In genomic region chr12:95538656-95539055, GRCh38 we compare ENCODE assay signal across 24 cellular contexts. TPM values are rescaled to one million over a fixed set of nuclear protein-coding genes. Genes with fewer than 3 reads are reported as not detected.
DNase-seq lines count a peak whose midpoint lies in the region; ATAC-seq and TF ChIP-seq lines count a peak whose summit lies in the region.
"Had no signal": no experiment of that assay in that cellular context is flagged by ENCODE, and none has a peak within 500 bp of the region (broad histone marks: within the 10 kb centered on the region; RNA-seq: fewer than 3 reads in every experiment).

No MANE protein-coding gene starts in this region.

- intact Hi-C loops in left colon (cut with DNase I, micrococcal nuclease) (loop anchor here in 1 of 2 donors (10.0 kb wide), 1 partner anchor 324 kb away; the partner anchor contains the start of genes FGD6 and VEZT), left lung (cut with DNase I) (no loop called here)
- intact Hi-C loops in activated CD4-positive, alpha-beta T cell treated with anti-CD3 and anti-CD28 coated beads, Interleukin-2, amount 10 ng/mL, durations not matched to agents 24 days and 14 days (cut with micrococcal nuclease): loop anchor here (10.0 kb wide), 1 partner anchor 934 kb away; no protein-coding TSS in a partner anchor

- H3K9me3 ChIP-seq in HUES6 (ENCODE audit: control insufficient read depth, insufficient read depth, low read depth, low read length) (no peaks in the 10 kb centered on the region), endodermal cell (ENCODE audit: control insufficient read depth, low read length) (no peaks in the 10 kb centered on the region), neural cell (ENCODE audit: low read length) (no peaks in the 10 kb centered on the region), left lung (no peaks in the 10 kb centered on the region)

- H3K4me3 ChIP-seq in GM23338 (peak overlapping the region; percentile 14), HUES6 (ENCODE audit: low read depth, low read length) (peak overlapping the region; percentile 14), endodermal cell (ENCODE audit: low read length) (no peak overlapping the region), neural cell (ENCODE audit: low read length) (no peak overlapping the region), left lung (no peak overlapping the region)
- H3K4me3 ChIP-seq: K562, PC-9, SK-N-MC had no signal

- H3K36me3 Mint-ChIP-seq in GM23338 (ENCODE audit: low read depth) (peaks cover 59% of the 10 kb centered on the region), endodermal cell (ENCODE audit: low read depth) (peaks cover 2% of the 10 kb centered on the region)
- no peaks in the 10 kb centered on the region for H3K36me3 Mint-ChIP-seq in activated CD4-positive, alpha-beta T cell treated with anti-CD3 and anti-CD28 coated beads, Interleukin-2, amount 10 ng/mL, durations not matched to agents 24 days and 14 days (ENCODE audit: low read depth)

- H3K27me3 Mint-ChIP-seq in GM23338 (ENCODE audit: insufficient read depth, low read depth, poor library complexity) (peaks cover 13% of the 10 kb centered on the region), endodermal cell (ENCODE audit: insufficient read depth) (peaks cover 9% of the 10 kb centered on the region)
- H3K27me3 Mint-ChIP-seq in activated CD4-positive, alpha-beta T cell treated with anti-CD3 and anti-CD28 coated beads, Interleukin-2, amount 10 ng/mL, durations not matched to agents 24 days and 14 days: no peaks in the 10 kb centered on the region

- no peak for TF ChIP-seq CTCF in GM23338 (conservative IDR thresholded peaks at IDR 0.05; ENCODE audit: low read depth in 2 of 2)
- TF ChIP-seq CTCF in endodermal cell (conservative IDR thresholded peaks at IDR 0.05): no peak
- TF ChIP-seq CTCF in neural cell (IDR thresholded peaks at IDR 0.05; ENCODE audit: poor library complexity, severe bottlenecking): no peak
- TF ChIP-seq CTCF in left lung (IDR thresholded peaks at IDR 0.05): no peak

- H3K9me2 ChIP-seq in GM23338 (ENCODE audit: insufficient read depth) (no peaks in the 10 kb centered on the region), neural cell (ENCODE audit: insufficient read depth, low read length) (no peaks in the 10 kb centered on the region)

- peaks cover 62% of the 10 kb centered on the region for H3K4me1 Mint-ChIP-seq in GM23338
- peaks cover 26% of the 10 kb centered on the region for H3K4me1 Mint-ChIP-seq in endodermal cell
- peaks cover 2% of the 10 kb centered on the region for H3K4me1 Mint-ChIP-seq in activated CD4-positive, alpha-beta T cell treated with anti-CD3 and anti-CD28 coated beads, Interleukin-2, amount 10 ng/mL, durations not matched to agents 24 days and 14 days

- no peak overlapping the region for H3K9ac ChIP-seq in HUES6 (ENCODE audit: low read length)
- no peak overlapping the region for H3K9ac ChIP-seq in endodermal cell (ENCODE audit: extremely low read depth, low read length, poor library complexity, severe bottlenecking)
- no peak overlapping the region for H3K9ac ChIP-seq in neural cell (ENCODE audit: low read length)

- 31% methylated on average over 5 of the region's 5 CpGs; no CpG with 5 or more reads in 1 of the 2 experiments for WGBS in endodermal cell (ENCODE audit: insufficient coverage in 1 of 2, insufficient read length in 1 of 2), 2 experiments

- H3K27me3 ChIP-seq in GM23338 (ENCODE audit: insufficient read depth) (no peaks in the 10 kb centered on the region), HUES6 (ENCODE audit: control insufficient read depth, insufficient read depth, low read length) (no peaks in the 10 kb centered on the region), endodermal cell (ENCODE audit: control insufficient read depth, insufficient read depth, low read length, poor library complexity, severe bottlenecking) (peaks cover 8% of the 10 kb centered on the region), neural cell (ENCODE audit: insufficient read depth, low read depth, low read length) (no peaks in the 10 kb centered on the region), left lung (no peaks in the 10 kb centered on the region)

- no peak for TF ChIP-seq EP300 in neural cell (conservative IDR thresholded peaks at IDR 0.05; ENCODE audit: poor library complexity, severe bottlenecking)

- H3K79me2 ChIP-seq in GM23338 (replicated peaks; ENCODE audit: insufficient read depth): peaks cover 100% of the 10 kb centered on the region
- no peaks in the 10 kb centered on the region for H3K79me2 ChIP-seq in neural cell (replicated peaks; ENCODE audit: insufficient read depth, low read length)

- H3K4me3 Mint-ChIP-seq in GM23338 (peak overlapping the region; percentile 41), endodermal cell (peak overlapping the region; percentile 15)
- H3K4me3 Mint-ChIP-seq in activated CD4-positive, alpha-beta T cell treated with anti-CD3 and anti-CD28 coated beads, Interleukin-2, amount 10 ng/mL, durations not matched to agents 24 days and 14 days: no peak overlapping the region
- H3K4me3 Mint-ChIP-seq: CD8-positive, alpha-beta memory T cell had no signal

- no peak for TF ChIP-seq RAD21 in neural cell (conservative IDR thresholded peaks at IDR 0.05)

- H4K20me1 ChIP-seq in GM23338 (replicated peaks; ENCODE audit: insufficient read depth): peaks cover 51% of the 10 kb centered on the region
- H4K20me1 ChIP-seq in neural cell (ENCODE audit: insufficient read depth): no peaks in the 10 kb centered on the region

- H3F3A ChIP-seq in GM23338 (replicated peaks; ENCODE audit: low read depth): no peaks in the 10 kb centered on the region
- H3F3A ChIP-seq in neural cell (ENCODE audit: insufficient read depth, low read length, poor library complexity, severe bottlenecking): no peaks in the 10 kb centered on the region

- peak; percentile 68 for ATAC-seq in GM23338
- no peak for ATAC-seq in left colon
- ATAC-seq in left lung: no peak
- ATAC-seq: HCT116, K562 had no signal

- H3K9me3 Mint-ChIP-seq in GM23338 (no peaks in the 10 kb centered on the region; the same call in 2 of the 3 replicates), endodermal cell (no peaks in the 10 kb centered on the region)
- no peaks in the 10 kb centered on the region for H3K9me3 Mint-ChIP-seq in activated CD4-positive, alpha-beta T cell treated with anti-CD3 and anti-CD28 coated beads, Interleukin-2, amount 10 ng/mL, durations not matched to agents 24 days and 14 days
- H3K9me3 Mint-ChIP-seq: CD8-positive, alpha-beta memory T cell had no signal

- peak overlapping the region; percentile 70 for H3K27ac ChIP-seq in GM23338 (ENCODE audit: low read depth)
- 0 out of 2 replicates have a peak overlapping the region, but pooled peaks have one; percentile 37 for H3K27ac ChIP-seq in HUES6 (ENCODE audit: low read depth, low read length)
- no peak overlapping the region for H3K27ac ChIP-seq in endodermal cell (ENCODE audit: low read depth, low read length)
- H3K27ac ChIP-seq in neural cell (ENCODE audit: low read length): no peak overlapping the region
- H3K27ac ChIP-seq in left lung: no peak overlapping the region
- H3K27ac ChIP-seq: C4-2B, PC-9, RWPE1, SK-N-MC had no signal

- H2AFZ ChIP-seq in GM23338: no peak overlapping the region
- H2AFZ ChIP-seq in neural cell (ENCODE audit: low read depth, low read length): no peak overlapping the region
- H2AFZ ChIP-seq: PC-9 had no signal

- H3K27ac Mint-ChIP-seq in GM23338 (no peak overlapping the region), endodermal cell (peak overlapping the region; percentile 18)
- H3K27ac Mint-ChIP-seq in activated CD4-positive, alpha-beta T cell treated with anti-CD3 and anti-CD28 coated beads, Interleukin-2, amount 10 ng/mL, durations not matched to agents 24 days and 14 days: no peak overlapping the region
- H3K27ac Mint-ChIP-seq: CD8-positive, alpha-beta memory T cell had no signal

- peaks cover 70% of the 10 kb centered on the region for H3K4me1 ChIP-seq in GM23338 (ENCODE audit: insufficient read depth)
- H3K4me1 ChIP-seq in HUES6 (ENCODE audit: control insufficient read depth, insufficient read depth, low read length): peaks cover 27% of the 10 kb centered on the region
- H3K4me1 ChIP-seq in endodermal cell (ENCODE audit: control insufficient read depth, insufficient read depth, low read length): no peaks in the 10 kb centered on the region
- peaks cover 0 to 6% of the 10 kb centered on the region in 2 donors for H3K4me1 ChIP-seq in left lung

- H3K36me3 ChIP-seq in GM23338 (ENCODE audit: insufficient read depth): peaks cover 6% of the 10 kb centered on the region; the same call in 1 of the 2 replicates
- H3K36me3 ChIP-seq in HUES6 (ENCODE audit: control insufficient read depth, insufficient read depth, low read length): peaks cover 9% of the 10 kb centered on the region
- no peaks in the 10 kb centered on the region for H3K36me3 ChIP-seq in endodermal cell (ENCODE audit: control insufficient read depth, insufficient read depth, low read length)
- H3K36me3 ChIP-seq in neural cell (ENCODE audit: insufficient read depth, low read length): no peaks in the 10 kb centered on the region
- H3K36me3 ChIP-seq in left lung: no peaks in the 10 kb centered on the region

- H3K4me2 ChIP-seq in GM23338 (peak overlapping the region; percentile 61), neural cell (ENCODE audit: low read length) (peak overlapping the region; percentile 36)
- H3K4me2 ChIP-seq: PC-9 had no signal

- DNase-seq in GM23338 (ENCODE audit: low spot score): peak; percentile 74
- DNase-seq in endodermal cell: peak; percentile 63
- DNase-seq in left colon: no peak
- no peak for DNase-seq in 8988T
- DNase-seq in activated CD4-positive, alpha-beta T cell treated with anti-CD3 and anti-CD28 coated beads, Interleukin-2, amount 10 ng/mL, durations not matched to agents 24 days and 14 days: no peak
- no peak for DNase-seq in left lung
- DNase-seq: ACHN; CD8-positive, alpha-beta memory T cell; MM.1S; NCI-H1048; NCI-H1417 treated with DMSO at 0.1 percent for 48 hours; NCI-H187; NCI-H69; PC-9; SHP77 treated with DMSO at 0.1 percent for 48 hours; SW 1271 had no signal

TF ChIP-seq in neural cell, 6 proteins besides CTCF, POLR2A, EP300 and RAD21 (continues in another document):
- TF ChIP-seq SMC3 (conservative IDR thresholded peaks at IDR 0.05; ENCODE audit: poor library complexity) (no peak), POLR2AphosphoS5 (IDR thresholded peaks at IDR 0.05) (no peak), MXI1 (conservative IDR thresholded peaks at IDR 0.05; ENCODE audit: poor library complexity, severe bottlenecking) (no peak)

RNA-seq across cellular contexts. Expression of gene USP44, which starts 12.6 kb away (rescaled TPM):
- 243 and 248 TPM in 2 replicates for total RNA-seq in GM23338 (2014; rRNA removed; shearing (Covaris generic))
- polyA plus RNA-seq in GM23338 (2016; fragmentation: Nextera tagmentation; extraction: Ambion mirVana) (193 and 235 TPM in 2 replicates), neural cell (3.2 and 3.7 TPM in 2 replicates)
- total RNA-seq in endodermal cell (10 to 100 TPM; 17.5 to 30.8 TPM), left colon (under 1 TPM in 1 of 2 donors, not detected in 1; 0.39 TPM), left lung (10 to 100 TPM; 11.3 to 13.4 TPM)
- 16.9 TPM for polyA plus RNA-seq in endodermal cell (2013, experiment 1 of 2)
- polyA plus RNA-seq in endodermal cell (2013, experiment 2 of 2): 12.0 TPM
- 6.8 TPM in 2 replicates for polyA minus RNA-seq in neural cell
- 3.8 and 4.5 TPM in 2 replicates for total RNA-seq in activated CD4-positive, alpha-beta T cell treated with anti-CD3 and anti-CD28 coated beads, Interleukin-2, amount 10 ng/mL, durations not matched to agents 24 days and 14 days
- total RNA-seq: NCI-H460 had no signal

Comparison
In these comparisons a context has a peak if more than half of its experiments do, and no peak if none do; other contexts are left out.
1. DNase-seq: peak in GM23338 (single experiment) and endodermal cell (single experiment); none in left colon (0 of 2), 8988T (single experiment), activated CD4-positive, alpha-beta T cell treated with anti-CD3 and anti-CD28 coated beads, Interleukin-2, amount 10 ng/mL, durations not matched to agents 24 days and 14 days (single experiment) and left lung (0 of 2).
2. H3K27ac ChIP-seq: peak in GM23338 (single experiment) and HUES6 (single experiment); none in endodermal cell (single experiment), neural cell (single experiment) and left lung (0 of 2).
3. H3K4me3 ChIP-seq: peak in GM23338 (single experiment) and HUES6 (single experiment); none in endodermal cell (single experiment), neural cell (single experiment) and left lung (0 of 2).